Comparison of ENCODE assay signal across 7 cellular contexts in the genomic region with DNA sequence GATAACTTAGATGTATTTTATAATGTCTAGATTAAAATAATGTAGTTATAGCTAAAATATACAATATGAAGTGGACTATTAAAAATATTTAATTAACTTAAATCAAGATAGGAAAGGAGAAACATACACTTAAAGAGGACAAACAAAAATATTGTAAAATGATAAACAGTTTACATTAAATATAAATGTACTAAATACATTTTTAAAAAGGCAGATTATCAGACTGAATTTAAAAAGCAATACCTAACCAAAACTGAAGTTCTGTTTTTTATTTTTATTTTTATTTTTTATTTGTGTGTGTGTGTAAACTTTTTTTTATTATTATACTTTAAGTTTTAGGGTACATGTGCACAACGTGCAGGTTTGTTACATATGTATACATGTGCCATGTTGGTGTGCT.
"Had no signal": no experiment of that assay in that cellular context is flagged by ENCODE, and none has a peak within 500 bp of the region (broad histone marks: within the 10 kb centered on the region; RNA-seq: fewer than 3 reads in every experiment).

No MANE protein-coding gene starts in this region.

- FAIRE-seq: H1, H54, HTR-8/SVneo had no signal

- H3K4me3 ChIP-seq: GM23338 had no signal

- ATAC-seq: GM23338 had no signal

- DNase-seq: H9, HCEC 1CT, KBM-7 had no signal

- H2AFZ ChIP-seq: GM23338 had no signal

- H3K4me2 ChIP-seq: GM23338 had no signal
